Comparison of ENCODE assay signal across 8 cellular contexts in genomic region chr18:79944126-79944731, GRCh38. TPM values are rescaled to one million over a fixed set of nuclear protein-coding genes. Genes with fewer than 3 reads are reported as not detected.
DNase-seq lines count a peak whose midpoint lies in the region; ATAC-seq and TF ChIP-seq lines count a peak whose summit lies in the region.

No MANE protein-coding gene starts in this region.

- peak; percentile 67 for DNase-seq in activated CD8-positive, alpha-beta memory T cell treated with anti-CD3 and anti-CD28 coated beads for 24 hours
- DNase-seq in activated CD8-positive, alpha-beta memory T cell treated with anti-CD3 and anti-CD28 coated beads, Interleukin-2, amount 50 U/mL, for 4 hours = no peak
- DNase-seq in MG63 = peak; percentile 57
- peak; percentile 59 for DNase-seq in stimulated activated naive CD8-positive, alpha-beta T cell treated with anti-CD3 and anti-CD28 coated beads, Interleukin-15, Interleukin-2, amounts not matched to agents 100 U/mL and 50 U/mL, for 24 hours
- no peak for DNase-seq in ACHN
- DNase-seq in HT-29 (ENCODE audit: low spot score) = no peak
- no peak for DNase-seq in kidney tubule cell (ENCODE audit: low spot score)

- peak overlapping the region; percentile 72 to 84 (median 81) for H3K27ac Mint-ChIP-seq in brain

- no peaks in the 10 kb centered on the region for H3K9me3 ChIP-seq in MG63

- peaks cover 38% of the 10 kb centered on the region for H3K36me3 ChIP-seq in MG63

- H3K4me3 ChIP-seq in MG63 = no peak overlapping the region

- peak overlapping the region in 3 of 5 experiments; percentile 12 to 57 (median 21) for H3K4me3 Mint-ChIP-seq in brain

- peak; percentile 88 for ATAC-seq in stimulated activated naive CD8-positive, alpha-beta T cell treated with anti-CD3 and anti-CD28 coated beads, Interleukin-15, Interleukin-2, amounts not matched to agents 100 U/mL and 50 U/mL, for 24 hours

- no peak for TF ChIP-seq CTCF in brain (conservative IDR thresholded peaks at IDR 0.05)

- H3K9me3 Mint-ChIP-seq in brain = peaks cover under 1 to 14% (median 8%) of the 10 kb centered on the region in 5 experiments

- H3K4me1 Mint-ChIP-seq in brain = peaks cover 48% of the 10 kb centered on the region

- in situ Hi-C loops in ACHN (cut with HindIII; ENCODE audit: low pct_ligation_motif_present, low pct_unique_long_range_greater_than_20kb, low sequenced_read_pairs) = no loop called here

- H3K27me3 ChIP-seq in MG63 = no peaks in the 10 kb centered on the region

- no peaks in the 10 kb centered on the region for H3K27me3 Mint-ChIP-seq in brain

- peaks cover 61% of the 10 kb centered on the region for H3K36me3 Mint-ChIP-seq in brain

RNA-seq across cellular contexts. Expression of gene SLC66A2, which starts 7.2 kb away (rescaled TPM):
- total RNA-seq in MG63 (2014; rRNA removed; shearing (Covaris generic); ENCODE audit: low replicate concordance) = 24.3 and 53.1 TPM in 2 replicates
- polyA plus RNA-seq in brain (ENCODE audit: insufficient read depth, low read depth, low replicate concordance) = 45.1 TPM
- 37.4 and 41.9 TPM in 2 replicates for total RNA-seq in HT-29 (2014; rRNA removed; shearing (Covaris generic))

RNA-seq across cellular contexts. Expression of gene HSBP1L1, which starts 20.2 kb away (rescaled TPM):
- not detected in 2 replicates for total RNA-seq in MG63 (2014; rRNA removed; shearing (Covaris generic); ENCODE audit: low replicate concordance)
- polyA plus RNA-seq in brain (ENCODE audit: insufficient read depth, low read depth, low replicate concordance) = 3.3 TPM
- total RNA-seq in HT-29 (2014; rRNA removed; shearing (Covaris generic)) = 38.3 and 43.6 TPM in 2 replicates

RNA-seq across cellular contexts. Expression of gene TXNL4A, which starts 44.1 kb away (rescaled TPM):
- total RNA-seq in MG63 (2014; rRNA removed; shearing (Covaris generic); ENCODE audit: low replicate concordance) = 69.3 and 176 TPM in 2 replicates
- 150 TPM for polyA plus RNA-seq in brain (ENCODE audit: insufficient read depth, low read depth, low replicate concordance)
- total RNA-seq in HT-29 (2014; rRNA removed; shearing (Covaris generic)) = 63.4 and 70.8 TPM in 2 replicates

Comparison
In these comparisons a context has a peak if more than half of its experiments do, and no peak if none do; other contexts are left out.
1. DNase-seq: peak in activated CD8-positive, alpha-beta memory T cell treated with anti-CD3 and anti-CD28 coated beads for 24 hours (single experiment), MG63 (single experiment) and stimulated activated naive CD8-positive, alpha-beta T cell treated with anti-CD3 and anti-CD28 coated beads, Interleukin-15, Interleukin-2, amounts not matched to agents 100 U/mL and 50 U/mL, for 24 hours (single experiment); none in activated CD8-positive, alpha-beta memory T cell treated with anti-CD3 and anti-CD28 coated beads, Interleukin-2, amount 50 U/mL, for 4 hours (single experiment), ACHN (single experiment), HT-29 (single experiment) and kidney tubule cell (single experiment).
2. RNA of gene HSBP1L1, which starts 20.2 kb away (total RNA-seq): 38.3 to 43.6 TPM in HT-29; not detected in MG63; every median in the first group is over 10 times any median in the second.